ENCODE assay signal across 19 cellular contexts in genomic region chr1:162910161-162910560, GRCh38. TPM values are rescaled to one million over a fixed set of nuclear protein-coding genes. Genes with fewer than 3 reads are reported as not detected.
A peak's percentile ranks its signal among the peaks of the same experiment; 100 is the strongest.
DNase-seq lines count a peak whose midpoint lies in the region; ATAC-seq, FAIRE-seq and TF ChIP-seq lines count a peak whose summit lies in the region.
"Had no signal": no experiment of that assay in that cellular context is flagged by ENCODE, and none has a peak within 500 bp of the region (broad histone marks: within the 10 kb centered on the region; RNA-seq: fewer than 3 reads in every experiment).

No MANE protein-coding gene starts in this region.

- no peak for TF ChIP-seq CTCF in HFFc6 (IDR thresholded peaks at IDR 0.05)

- ATAC-seq in GM19035 (IDR thresholded peaks at IDR 0.05; ENCODE audit: unreplicated experiment) = no peak
- ATAC-seq: A549; CD8-positive, alpha-beta T cell; GM12878; GM23338; K562 had no signal

- no peak for DNase-seq in HFFc6
- peak; percentile 26 for DNase-seq in RCC 7860 (ENCODE audit: low spot score)
- peak; percentile 32 for DNase-seq in left kidney (ENCODE audit: low read depth, low spot score)
- no peak for DNase-seq in NCI-H1694 (lab: John Stamatoyannopoulos, UW)
- DNase-seq in 8988T = no peak
- DNase-seq: CD8-positive, alpha-beta T cell; DMS 273 treated with DMSO at 0.1 percent for 48 hours; DMS53; DND-41; EL; HCEC 1CT had no signal

- H3K36me3 Mint-ChIP-seq in HFFc6 (ENCODE audit: low read depth) = peaks cover 26% of the 10 kb centered on the region
- H3K36me3 Mint-ChIP-seq: CD8-positive, alpha-beta T cell had no signal

- no peaks in the 10 kb centered on the region for H3K27me3 Mint-ChIP-seq in HFFc6 (ENCODE audit: insufficient read depth)

- no peak for FAIRE-seq in RCC 7860 (lab: Jason Lieb, UNC)
- FAIRE-seq: A549, GM12878, H54, K562 had no signal

- peak overlapping the region; percentile 74 for H3K27ac Mint-ChIP-seq in HFFc6
- H3K27ac Mint-ChIP-seq: B cell; CD8-positive, alpha-beta T cell; GM23338 had no signal

- H3K4me3 Mint-ChIP-seq in HFFc6 = no peak overlapping the region
- H3K4me3 Mint-ChIP-seq: B cell; CD8-positive, alpha-beta T cell; GM23338 had no signal

- H3K4me1 Mint-ChIP-seq in HFFc6 (ENCODE audit: low read depth) = peaks cover 52% of the 10 kb centered on the region
- H3K4me1 Mint-ChIP-seq: B cell had no signal

- H3K9me3 Mint-ChIP-seq in HFFc6 = peaks cover 34% of the 10 kb centered on the region

RNA-seq across cellular contexts. Expression of gene CCDC190, which starts 49.2 kb away (rescaled TPM):
- total RNA-seq in HFFc6 (2021; fragmentation: NEBNext Ultra II Directional; extraction: Animal tissue kit (Norgen Biotek cat#: 25700)) = under 1 TPM in 3 of 6 experiments, not detected in 3; 0.07 to 0.21 (median 0.14) TPM
- total RNA-seq: B cell; CD8-positive, alpha-beta T cell; G401; GM12878; GM23338; K562 had no signal

Comparison
In these comparisons a context has a peak if more than half of its experiments do, and no peak if none do; other contexts are left out.
1. DNase-seq: peak in RCC 7860 (single experiment) and left kidney (single experiment); none in HFFc6 (single experiment), NCI-H1694 (single experiment) and 8988T (single experiment).